Comparison of ENCODE assay signal across 12 cellular contexts in genomic region chr16:12545292-12545610, GRCh38.
"Had no signal": no experiment of that assay in that cellular context is flagged by ENCODE, and none has a peak within 500 bp of the region (broad histone marks: within the 10 kb centered on the region; RNA-seq: fewer than 3 reads in every experiment).

No MANE protein-coding gene starts in this region.

- H3K27ac Mint-ChIP-seq: activated CD4-positive, alpha-beta memory T cell treated with anti-CD3 and anti-CD28 coated beads, Interleukin-2, amount 10 ng/mL, durations not matched to agents 7 days and 5 days had no signal

- H3K27me3 ChIP-seq: cardiac muscle cell had no signal

- H3K27me3 Mint-ChIP-seq: activated CD4-positive, alpha-beta memory T cell treated with anti-CD3 and anti-CD28 coated beads, Interleukin-2, amount 10 ng/mL, durations not matched to agents 7 days and 5 days had no signal

- DNase-seq: activated CD4-positive, alpha-beta memory T cell treated with anti-CD3 and anti-CD28 coated beads, Interleukin-2, amount 10 ng/mL, durations not matched to agents 7 days and 5 days; activated CD4-positive, CD25-positive, alpha-beta regulatory T cell treated with anti-CD3 and anti-CD28 coated beads, Interleukin-2, amount 50 U/mL, for 72 hours; activated naive CD4-positive, alpha-beta T cell treated with Interleukin-2 at 50 U/mL for 16 hours; effector memory CD4-positive, alpha-beta T cell; hippocampal formation; kidney glomerular epithelial cell; midbrain; stimulated activated CD4-positive, alpha-beta T cell treated with anti-CD3 and anti-CD28 coated beads, Interleukin-4, amount 100 ng/mL, for 4 hours; trophoblast cell had no signal

- H3K27ac ChIP-seq: cardiac muscle cell, parathyroid adenoma had no signal

- H3K4me3 Mint-ChIP-seq: activated CD4-positive, alpha-beta memory T cell treated with anti-CD3 and anti-CD28 coated beads, Interleukin-2, amount 10 ng/mL, durations not matched to agents 7 days and 5 days had no signal

- H3K4me1 ChIP-seq: parathyroid adenoma had no signal

- ATAC-seq: SK-N-SH treated with all-trans-retinoic acid at 6 μM for 48 hours had no signal

- H3K9me3 Mint-ChIP-seq: activated CD4-positive, alpha-beta memory T cell treated with anti-CD3 and anti-CD28 coated beads, Interleukin-2, amount 10 ng/mL, durations not matched to agents 7 days and 5 days had no signal
